In genomic region chr2:12498286-12498685, GRCh38 we compare ENCODE assay signal across 1 cellular context.
TF ChIP-seq lines count a peak whose summit lies in the region.

No MANE protein-coding gene starts in this region.

TF ChIP-seq in HCT116, 20 proteins besides CTCF, POLR2A, EP300 and RAD21 (continued from another document):
- TF ChIP-seq TCF7L2 (IDR thresholded peaks at IDR 0.05; ENCODE audit: borderline replicate concordance, extremely low read depth, insufficient read depth, insufficient read length): no peak
